ENCODE assay signal across 29 cellular contexts in the genomic region with DNA sequence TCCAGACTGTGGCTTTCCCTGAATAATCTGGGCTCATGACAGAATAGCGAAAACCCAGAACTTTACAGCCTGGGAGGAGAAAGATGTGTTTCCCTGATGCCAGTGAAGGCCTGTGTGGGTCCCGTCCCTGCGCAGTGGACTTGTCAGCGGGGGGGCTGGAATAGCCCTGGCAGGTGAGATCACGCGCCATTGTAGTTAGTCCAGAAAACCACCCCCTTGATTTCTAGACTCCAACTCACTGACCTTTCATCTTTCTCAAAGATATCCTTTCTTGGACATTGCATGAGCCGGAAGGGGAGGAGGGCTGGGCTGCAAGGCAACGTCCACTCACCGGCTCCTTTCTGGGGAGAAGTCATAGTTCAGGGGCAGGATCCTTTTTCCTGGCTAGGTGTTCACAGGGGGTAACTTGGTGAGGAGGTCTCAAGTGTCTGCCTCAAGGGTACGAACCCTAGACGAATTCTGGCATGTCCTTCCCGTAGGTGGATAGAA. TPM values are rescaled to one million over a fixed set of nuclear protein-coding genes. Genes with fewer than 3 reads are reported as not detected.
"Had no signal": no experiment of that assay in that cellular context is flagged by ENCODE, and none has a peak within 500 bp of the region (broad histone marks: within the 10 kb centered on the region; RNA-seq: fewer than 3 reads in every experiment).

No MANE protein-coding gene starts in this region.

- H3K4me1 ChIP-seq: upper lobe of right lung had no signal

- H3K27me3 ChIP-seq: sigmoid colon, upper lobe of right lung had no signal

- H3K27ac ChIP-seq: prostate gland, sigmoid colon, upper lobe of right lung, WERI-Rb-1 had no signal

- H3K36me3 Mint-ChIP-seq: stimulated activated effector memory CD8-positive, alpha-beta T cell treated with anti-CD3 and anti-CD28 coated beads, Interleukin-12 subunit alpha, Interleukin-12 subunit beta, amount 100 ng/mL, for 72 hours had no signal

- H3K27ac Mint-ChIP-seq: activated CD4-positive, alpha-beta memory T cell treated with anti-CD3 and anti-CD28 coated beads, Interleukin-2, amount 10 ng/mL, durations not matched to agents 7 days and 5 days; activated T-helper 17 cell treated with anti-CD3 and anti-CD28 coated beads, Interleukin-2, amount 50 U/mL, for 72 hours; endodermal cell; stimulated activated effector memory CD8-positive, alpha-beta T cell treated with anti-CD3 and anti-CD28 coated beads, Interleukin-12 subunit alpha, Interleukin-12 subunit beta, amount 100 ng/mL, for 72 hours; stimulated activated naive CD8-positive, alpha-beta T cell treated with anti-CD3 and anti-CD28 coated beads, Interleukin-15, Interleukin-2, amounts not matched to agents 100 ng/mL and 50 ng/mL, for 24 hours; T-helper 1 cell treated with Interleukin-12 subunit alpha and Interleukin-12 subunit beta and Interleukin-4 antibody, amounts not matched to agents 30 μg/mL and 1 μg/mL, for 36 hours had no signal

- H3K9me3 ChIP-seq: prostate gland, sigmoid colon, upper lobe of right lung had no signal

- H3K36me3 ChIP-seq: prostate gland, sigmoid colon, upper lobe of right lung, WERI-Rb-1 had no signal

- H3K4me3 ChIP-seq: prostate gland, sigmoid colon, upper lobe of right lung had no signal

- H3K4me1 Mint-ChIP-seq: activated CD4-positive, alpha-beta memory T cell treated with anti-CD3 and anti-CD28 coated beads, Interleukin-2, amount 10 ng/mL, durations not matched to agents 7 days and 5 days; activated T-helper 17 cell treated with anti-CD3 and anti-CD28 coated beads, Interleukin-2, amount 50 U/mL, for 72 hours; stimulated activated effector memory CD8-positive, alpha-beta T cell treated with anti-CD3 and anti-CD28 coated beads, Interleukin-12 subunit alpha, Interleukin-12 subunit beta, amount 100 ng/mL, for 72 hours had no signal

- H3K4me3 Mint-ChIP-seq: activated CD4-positive, alpha-beta memory T cell treated with anti-CD3 and anti-CD28 coated beads, Interleukin-2, amount 10 ng/mL, durations not matched to agents 7 days and 5 days; activated T-cell treated with anti-CD3 and anti-CD28 coated beads, Interleukin-2, amount 50 U/mL, for 4 hours; activated T-helper 17 cell treated with anti-CD3 and anti-CD28 coated beads, Interleukin-2, amount 50 U/mL, for 72 hours; endodermal cell; naive thymus-derived CD8-positive, alpha-beta T cell; stimulated activated effector memory CD8-positive, alpha-beta T cell treated with anti-CD3 and anti-CD28 coated beads, Interleukin-12 subunit alpha, Interleukin-12 subunit beta, amount 100 ng/mL, for 72 hours; stimulated activated naive CD8-positive, alpha-beta T cell treated with anti-CD3 and anti-CD28 coated beads, Interleukin-15, Interleukin-2, amounts not matched to agents 100 ng/mL and 50 ng/mL, for 24 hours; T-helper 1 cell treated with Interleukin-12 subunit alpha and Interleukin-12 subunit beta and Interleukin-4 antibody, amounts not matched to agents 30 μg/mL and 1 μg/mL, for 36 hours had no signal

- ATAC-seq: activated CD4-positive, CD25-positive, alpha-beta regulatory T cell treated with anti-CD3 and anti-CD28 coated beads, Interleukin-2, amount 50 U/mL, for 24 hours; activated T-cell treated with anti-CD3 and anti-CD28 coated beads, Interleukin-2, amount 50 U/mL, for 4 hours; activated T-helper 17 cell treated with anti-CD3 and anti-CD28 coated beads, Interleukin-2, amount 50 U/mL, for 72 hours; esophagus mucosa; naive thymus-derived CD8-positive, alpha-beta T cell; stimulated activated effector memory CD8-positive, alpha-beta T cell treated with anti-CD3 and anti-CD28 coated beads, Interleukin-12 subunit alpha, Interleukin-12 subunit beta, amount 100 ng/mL, for 72 hours; upper lobe of right lung had no signal

- DNase-seq: activated CD4-positive, alpha-beta memory T cell treated with anti-CD3 and anti-CD28 coated beads, Interleukin-2, amount 10 ng/mL, durations not matched to agents 7 days and 5 days; activated CD4-positive, alpha-beta T cell treated with anti-CD3 and anti-CD28 coated beads for 48 hours; activated CD8-positive, alpha-beta memory T cell treated with anti-CD3 and anti-CD28 coated beads, Interleukin-2, amount 50 U/mL, for 48 hours; activated gamma-delta T cell treated with Interleukin-2 at 50 U/mL for 16 hours; activated naive CD4-positive, alpha-beta T cell treated with anti-CD3 and anti-CD28 coated beads, Interleukin-2, amount 50 U/mL, for 16 hours; activated T-cell treated with anti-CD3 and anti-CD28 coated beads, Interleukin-2, amount 50 U/mL, for 4 hours; amygdala; caudate nucleus; endodermal cell; foreskin fibroblast; head of caudate nucleus; hippocampal formation; midbrain; naive thymus-derived CD8-positive, alpha-beta T cell; sigmoid colon; small intestine; stimulated activated CD4-positive, alpha-beta T cell treated with anti-CD3 and anti-CD28 coated beads, Interleukin-4, amount 100 ng/mL, for 24 hours; substantia nigra; T-helper 9 cell; upper lobe of right lung; WERI-Rb-1 had no signal

- H3K9me3 Mint-ChIP-seq: activated CD4-positive, alpha-beta memory T cell treated with anti-CD3 and anti-CD28 coated beads, Interleukin-2, amount 10 ng/mL, durations not matched to agents 7 days and 5 days; activated T-cell treated with anti-CD3 and anti-CD28 coated beads, Interleukin-2, amount 50 U/mL, for 4 hours; activated T-helper 17 cell treated with anti-CD3 and anti-CD28 coated beads, Interleukin-2, amount 50 U/mL, for 72 hours; stimulated activated effector memory CD8-positive, alpha-beta T cell treated with anti-CD3 and anti-CD28 coated beads, Interleukin-12 subunit alpha, Interleukin-12 subunit beta, amount 100 ng/mL, for 72 hours; T-helper 1 cell treated with Interleukin-12 subunit alpha and Interleukin-12 subunit beta and Interleukin-4 antibody, amounts not matched to agents 30 μg/mL and 1 μg/mL, for 36 hours had no signal

- FAIRE-seq: small intestine, TTC549 had no signal

RNA-seq across cellular contexts. Expression of gene ASAP2, which starts 22.2 kb away (rescaled TPM):
- total RNA-seq: naive thymus-derived CD8-positive, alpha-beta T cell had no signal
- polyA plus RNA-seq: naive thymus-derived CD8-positive, alpha-beta T cell had no signal
